Comparison of ENCODE assay signal across 1 cellular context in the genomic region with DNA sequence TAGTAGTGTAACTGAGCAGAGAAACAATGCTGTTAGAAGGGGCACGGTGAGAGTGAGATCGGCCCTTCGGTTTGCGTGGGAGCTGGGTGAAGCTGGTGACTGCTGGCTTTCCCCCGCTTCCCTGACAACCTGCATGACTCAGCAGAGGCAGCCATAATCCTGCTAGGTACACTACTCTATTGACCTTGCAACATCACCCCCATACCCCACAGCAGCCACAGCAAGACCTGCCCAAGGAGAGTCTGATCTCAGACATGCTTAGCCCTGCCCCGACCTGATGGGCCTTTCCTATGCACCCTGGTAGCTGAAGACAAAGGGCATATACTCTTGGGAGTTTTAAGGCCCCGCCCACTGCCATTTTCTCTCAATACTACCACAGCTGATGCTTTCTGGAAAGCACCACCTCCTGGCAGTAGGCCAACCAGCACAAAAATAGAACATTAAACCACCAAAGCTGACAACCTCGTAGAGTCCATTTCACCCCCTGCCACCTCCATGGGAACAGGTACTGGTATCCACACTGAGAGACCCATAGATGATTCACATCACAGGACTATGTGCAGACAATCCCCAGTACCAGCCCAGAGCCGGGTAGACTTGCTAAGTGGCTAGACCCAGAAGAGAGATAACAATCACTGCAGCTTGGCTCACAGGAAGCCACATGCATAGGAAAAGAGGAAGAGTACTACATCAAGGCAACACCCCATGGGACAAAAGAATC.
TF ChIP-seq lines count a peak whose summit lies in the region.

No MANE protein-coding gene starts in this region.

TF ChIP-seq in GM23338, 12 proteins besides CTCF, POLR2A, EP300 and RAD21 (continued from another document):
- TF ChIP-seq, protein P1, sequence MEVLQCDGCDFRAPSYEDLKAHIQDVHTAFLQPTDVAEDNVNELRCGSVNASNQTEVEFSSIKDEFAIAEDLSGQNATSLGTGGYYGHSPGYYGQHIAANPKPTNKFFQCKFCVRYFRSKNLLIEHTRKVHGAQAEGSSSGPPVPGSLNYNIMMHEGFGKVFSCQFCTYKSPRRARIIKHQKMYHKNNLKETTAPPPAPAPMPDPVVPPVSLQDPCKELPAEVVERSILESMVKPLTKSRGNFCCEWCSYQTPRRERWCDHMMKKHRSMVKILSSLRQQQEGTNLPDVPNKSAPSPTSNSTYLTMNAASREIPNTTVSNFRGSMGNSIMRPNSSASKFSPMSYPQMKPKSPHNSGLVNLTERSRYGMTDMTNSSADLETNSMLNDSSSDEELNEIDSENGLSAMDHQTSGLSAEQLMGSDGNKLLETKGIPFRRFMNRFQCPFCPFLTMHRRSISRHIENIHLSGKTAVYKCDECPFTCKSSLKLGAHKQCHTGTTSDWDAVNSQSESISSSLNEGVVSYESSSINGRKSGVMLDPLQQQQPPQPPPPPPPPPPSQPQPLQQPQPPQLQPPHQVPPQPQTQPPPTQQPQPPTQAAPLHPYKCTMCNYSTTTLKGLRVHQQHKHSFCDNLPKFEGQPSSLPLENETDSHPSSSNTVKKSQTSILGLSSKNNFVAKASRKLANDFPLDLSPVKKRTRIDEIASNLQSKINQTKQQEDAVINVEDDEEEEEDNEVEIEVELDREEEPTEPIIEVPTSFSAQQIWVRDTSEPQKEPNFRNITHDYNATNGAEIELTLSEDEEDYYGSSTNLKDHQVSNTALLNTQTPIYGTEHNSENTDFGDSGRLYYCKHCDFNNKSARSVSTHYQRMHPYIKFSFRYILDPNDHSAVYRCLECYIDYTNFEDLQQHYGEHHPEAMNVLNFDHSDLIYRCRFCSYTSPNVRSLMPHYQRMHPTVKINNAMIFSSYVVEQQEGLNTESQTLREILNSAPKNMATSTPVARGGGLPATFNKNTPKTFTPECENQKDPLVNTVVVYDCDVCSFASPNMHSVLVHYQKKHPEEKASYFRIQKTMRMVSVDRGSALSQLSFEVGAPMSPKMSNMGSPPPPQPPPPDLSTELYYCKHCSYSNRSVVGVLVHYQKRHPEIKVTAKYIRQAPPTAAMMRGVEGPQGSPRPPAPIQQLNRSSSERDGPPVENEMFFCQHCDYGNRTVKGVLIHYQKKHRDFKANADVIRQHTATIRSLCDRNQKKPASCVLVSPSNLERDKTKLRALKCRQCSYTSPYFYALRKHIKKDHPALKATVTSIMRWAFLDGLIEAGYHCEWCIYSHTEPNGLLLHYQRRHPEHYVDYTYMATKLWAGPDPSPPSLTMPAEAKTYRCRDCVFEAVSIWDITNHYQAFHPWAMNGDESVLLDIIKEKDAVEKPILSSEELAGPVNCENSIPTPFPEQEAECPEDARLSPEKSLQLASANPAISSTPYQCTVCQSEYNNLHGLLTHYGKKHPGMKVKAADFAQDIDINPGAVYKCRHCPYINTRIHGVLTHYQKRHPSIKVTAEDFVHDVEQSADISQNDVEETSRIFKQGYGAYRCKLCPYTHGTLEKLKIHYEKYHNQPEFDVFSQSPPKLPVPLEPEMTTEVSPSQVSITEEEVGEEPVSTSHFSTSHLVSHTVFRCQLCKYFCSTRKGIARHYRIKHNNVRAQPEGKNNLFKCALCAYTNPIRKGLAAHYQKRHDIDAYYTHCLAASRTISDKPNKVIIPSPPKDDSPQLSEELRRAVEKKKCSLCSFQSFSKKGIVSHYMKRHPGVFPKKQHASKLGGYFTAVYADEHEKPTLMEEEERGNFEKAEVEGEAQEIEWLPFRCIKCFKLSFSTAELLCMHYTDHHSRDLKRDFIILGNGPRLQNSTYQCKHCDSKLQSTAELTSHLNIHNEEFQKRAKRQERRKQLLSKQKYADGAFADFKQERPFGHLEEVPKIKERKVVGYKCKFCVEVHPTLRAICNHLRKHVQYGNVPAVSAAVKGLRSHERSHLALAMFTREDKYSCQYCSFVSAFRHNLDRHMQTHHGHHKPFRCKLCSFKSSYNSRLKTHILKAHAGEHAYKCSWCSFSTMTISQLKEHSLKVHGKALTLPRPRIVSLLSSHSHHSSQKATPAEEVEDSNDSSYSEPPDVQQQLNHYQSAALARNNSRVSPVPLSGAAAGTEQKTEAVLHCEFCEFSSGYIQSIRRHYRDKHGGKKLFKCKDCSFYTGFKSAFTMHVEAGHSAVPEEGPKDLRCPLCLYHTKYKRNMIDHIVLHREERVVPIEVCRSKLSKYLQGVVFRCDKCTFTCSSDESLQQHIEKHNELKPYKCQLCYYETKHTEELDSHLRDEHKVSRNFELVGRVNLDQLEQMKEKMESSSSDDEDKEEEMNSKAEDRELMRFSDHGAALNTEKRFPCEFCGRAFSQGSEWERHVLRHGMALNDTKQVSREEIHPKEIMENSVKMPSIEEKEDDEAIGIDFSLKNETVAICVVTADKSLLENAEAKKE (CRISPR knock-in tag; IDR thresholded peaks at IDR 0.05) = no peak
- TF ChIP-seq EZH2 (IDR thresholded peaks at IDR 0.05; ENCODE audit: low read depth, unreplicated experiment) = no peak
- no peak for TF ChIP-seq NANOG (IDR thresholded peaks at IDR 0.05; ENCODE audit: borderline replicate concordance)
- TF ChIP-seq CREB1 (CRISPR knock-in tag; IDR thresholded peaks at IDR 0.05; ENCODE audit: low read depth) = no peak
- TF ChIP-seq, protein P2, sequence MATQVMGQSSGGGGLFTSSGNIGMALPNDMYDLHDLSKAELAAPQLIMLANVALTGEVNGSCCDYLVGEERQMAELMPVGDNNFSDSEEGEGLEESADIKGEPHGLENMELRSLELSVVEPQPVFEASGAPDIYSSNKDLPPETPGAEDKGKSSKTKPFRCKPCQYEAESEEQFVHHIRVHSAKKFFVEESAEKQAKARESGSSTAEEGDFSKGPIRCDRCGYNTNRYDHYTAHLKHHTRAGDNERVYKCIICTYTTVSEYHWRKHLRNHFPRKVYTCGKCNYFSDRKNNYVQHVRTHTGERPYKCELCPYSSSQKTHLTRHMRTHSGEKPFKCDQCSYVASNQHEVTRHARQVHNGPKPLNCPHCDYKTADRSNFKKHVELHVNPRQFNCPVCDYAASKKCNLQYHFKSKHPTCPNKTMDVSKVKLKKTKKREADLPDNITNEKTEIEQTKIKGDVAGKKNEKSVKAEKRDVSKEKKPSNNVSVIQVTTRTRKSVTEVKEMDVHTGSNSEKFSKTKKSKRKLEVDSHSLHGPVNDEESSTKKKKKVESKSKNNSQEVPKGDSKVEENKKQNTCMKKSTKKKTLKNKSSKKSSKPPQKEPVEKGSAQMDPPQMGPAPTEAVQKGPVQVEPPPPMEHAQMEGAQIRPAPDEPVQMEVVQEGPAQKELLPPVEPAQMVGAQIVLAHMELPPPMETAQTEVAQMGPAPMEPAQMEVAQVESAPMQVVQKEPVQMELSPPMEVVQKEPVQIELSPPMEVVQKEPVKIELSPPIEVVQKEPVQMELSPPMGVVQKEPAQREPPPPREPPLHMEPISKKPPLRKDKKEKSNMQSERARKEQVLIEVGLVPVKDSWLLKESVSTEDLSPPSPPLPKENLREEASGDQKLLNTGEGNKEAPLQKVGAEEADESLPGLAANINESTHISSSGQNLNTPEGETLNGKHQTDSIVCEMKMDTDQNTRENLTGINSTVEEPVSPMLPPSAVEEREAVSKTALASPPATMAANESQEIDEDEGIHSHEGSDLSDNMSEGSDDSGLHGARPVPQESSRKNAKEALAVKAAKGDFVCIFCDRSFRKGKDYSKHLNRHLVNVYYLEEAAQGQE (IDR thresholded peaks at IDR 0.05; ENCODE audit: unreplicated experiment) = no peak
